18 cellular contexts compared by ENCODE assay signal in the genomic region with DNA sequence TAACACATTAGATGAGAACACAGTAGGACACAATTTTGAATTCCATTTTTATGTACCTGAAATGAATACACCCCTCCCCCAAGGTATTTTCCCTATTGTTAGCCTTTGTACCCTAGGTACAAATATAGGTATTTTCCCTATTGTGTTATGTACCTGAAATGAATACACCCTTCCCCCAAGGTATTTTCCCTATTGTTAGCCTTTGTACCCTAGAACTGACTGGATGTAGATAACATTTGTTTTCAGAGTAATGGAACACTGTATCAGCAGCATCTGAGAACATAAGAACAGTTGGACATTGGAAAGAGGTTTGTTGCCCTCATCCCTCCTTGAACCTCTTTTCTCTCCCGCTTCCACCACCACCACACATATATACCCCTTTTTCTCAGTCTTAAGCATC. TPM values are rescaled to one million over a fixed set of nuclear protein-coding genes. Genes with fewer than 3 reads are reported as not detected.
DNase-seq lines count a peak whose midpoint lies in the region; ATAC-seq, FAIRE-seq and TF ChIP-seq lines count a peak whose summit lies in the region.
"Had no signal": no experiment of that assay in that cellular context is flagged by ENCODE, and none has a peak within 500 bp of the region (broad histone marks: within the 10 kb centered on the region; RNA-seq: fewer than 3 reads in every experiment).

No MANE protein-coding gene starts in this region.

- peaks cover 11% of the 10 kb centered on the region for H3K36me3 ChIP-seq in CD8-positive, alpha-beta T cell (ENCODE audit: insufficient read depth, low read length)
- peaks cover 0 to 12% (median 6%) of the 10 kb centered on the region in 4 donors for H3K36me3 ChIP-seq in liver (ENCODE audit: control insufficient read depth in 4 of 4, insufficient read depth in 3 of 4, low read depth in 1 of 4, low read length in 3 of 4)

- 84% methylated on average over 1 of the region's 1 CpG for WGBS in liver

- no peak overlapping the region for H3K4me3 Mint-ChIP-seq in CD8-positive, alpha-beta T cell
- no peak overlapping the region for H3K4me3 Mint-ChIP-seq in activated naive CD8-positive, alpha-beta T cell treated with anti-CD3 and anti-CD28 coated beads, Interleukin-2, amount 50 U/mL, for 24 hours
- no peak overlapping the region for H3K4me3 Mint-ChIP-seq in Calu3 (ENCODE audit: low read depth, unreplicated experiment)

- H3K27ac ChIP-seq in CD8-positive, alpha-beta T cell (ENCODE audit: low read depth, low read length): no peak overlapping the region
- H3K27ac ChIP-seq in liver (ENCODE audit: low read depth in 1 of 2, low read length in 2 of 2) (no peak overlapping the region), substantia nigra (ENCODE audit: low read depth, low read length, poor library complexity, severe bottlenecking) (no peak overlapping the region)

- BruUV-seq in Calu3 (replicated peaks; lab: Mats Ljungman, UMichigan): no TSS peak

- H3K4me1 Mint-ChIP-seq in CD8-positive, alpha-beta T cell (ENCODE audit: low read depth): no peaks in the 10 kb centered on the region
- peaks cover 7% of the 10 kb centered on the region for H3K4me1 Mint-ChIP-seq in activated naive CD8-positive, alpha-beta T cell treated with anti-CD3 and anti-CD28 coated beads, Interleukin-2, amount 50 U/mL, for 24 hours
- no peaks in the 10 kb centered on the region for H3K4me1 Mint-ChIP-seq in Calu3 (ENCODE audit: low read depth, unreplicated experiment)

- no peak for DNase-seq in CD8-positive, alpha-beta T cell
- no peak for DNase-seq in GM19239 (ENCODE audit: insufficient read length, low spot score)
- no peak for DNase-seq in activated naive CD8-positive, alpha-beta T cell treated with anti-CD3 and anti-CD28 coated beads, Interleukin-2, amount 50 U/mL, for 24 hours
- no peak for DNase-seq in Calu3
- no peak for DNase-seq in hypothalamus (lab: John Stamatoyannopoulos, UW)
- no peak for DNase-seq in activated CD8-positive, alpha-beta memory T cell treated with anti-CD3 and anti-CD28 coated beads, Interleukin-2, amount 50 U/mL, for 4 hours
- no peak for DNase-seq in substantia nigra (lab: John Stamatoyannopoulos, UW)
- DNase-seq: DMS79 treated with DMSO at 0.1 percent for 48 hours, HCEC 1CT, NCI-H1048, NCI-H146, NCI-H2081 treated with DMSO at 0.1 percent for 48 hours, NCI-H345 had no signal

- ATAC-seq in CD8-positive, alpha-beta T cell: no peak
- ATAC-seq in activated naive CD8-positive, alpha-beta T cell treated with anti-CD3 and anti-CD28 coated beads, Interleukin-2, amount 50 U/mL, for 24 hours: no peak
- ATAC-seq: K562 had no signal

- POLR2A ChIA-PET in CD8-positive, alpha-beta T cell (lab: Charles Lee): no interaction called here

- no peaks in the 10 kb centered on the region for H3K27me3 Mint-ChIP-seq in CD8-positive, alpha-beta T cell (ENCODE audit: low read depth)
- H3K27me3 Mint-ChIP-seq in activated naive CD8-positive, alpha-beta T cell treated with anti-CD3 and anti-CD28 coated beads, Interleukin-2, amount 50 U/mL, for 24 hours: no peaks in the 10 kb centered on the region
- H3K27me3 Mint-ChIP-seq in Calu3 (ENCODE audit: unreplicated experiment): no peaks in the 10 kb centered on the region

- intact Hi-C loops in CD8-positive, alpha-beta T cell (cut with DNase I, micrococcal nuclease): no loop called here
- intact Hi-C loops in Calu3 (cut with micrococcal nuclease; ENCODE audit: unreplicated experiment): no loop called here

- H3K27ac Mint-ChIP-seq in CD8-positive, alpha-beta T cell: peak overlapping the region; percentile 60
- H3K27ac Mint-ChIP-seq in activated naive CD8-positive, alpha-beta T cell treated with anti-CD3 and anti-CD28 coated beads, Interleukin-2, amount 50 U/mL, for 24 hours: peak overlapping the region; percentile 16
- H3K27ac Mint-ChIP-seq in Calu3 (ENCODE audit: unreplicated experiment): no peak overlapping the region

- peaks cover 26% of the 10 kb centered on the region for H3K36me3 Mint-ChIP-seq in CD8-positive, alpha-beta T cell
- peaks cover 12% of the 10 kb centered on the region for H3K36me3 Mint-ChIP-seq in activated naive CD8-positive, alpha-beta T cell treated with anti-CD3 and anti-CD28 coated beads, Interleukin-2, amount 50 U/mL, for 24 hours (ENCODE audit: low read depth)
- peaks cover 9% of the 10 kb centered on the region for H3K36me3 Mint-ChIP-seq in Calu3 (ENCODE audit: insufficient read depth, unreplicated experiment)

- no peaks in the 10 kb centered on the region for H3K9me3 ChIP-seq in CD8-positive, alpha-beta T cell (ENCODE audit: low read length)
- H3K9me3 ChIP-seq in liver (ENCODE audit: control insufficient read depth in 4 of 4, low read length in 3 of 4): no peaks in the 10 kb centered on the region

- no peaks in the 10 kb centered on the region for H3K27me3 ChIP-seq in CD8-positive, alpha-beta T cell (ENCODE audit: insufficient read depth, low read length)
- H3K27me3 ChIP-seq in liver (ENCODE audit: control insufficient read depth in 4 of 4, insufficient read depth in 4 of 4, low read length in 3 of 4): no peaks in the 10 kb centered on the region

- no peak overlapping the region for H3K9ac ChIP-seq in liver (ENCODE audit: low read depth in 1 of 2, low read length in 2 of 2)

- peak; percentile 21 for FAIRE-seq in GM19239 (lab: Jason Lieb, UNC)
- FAIRE-seq: G401.6, GM12892, HTR-8/SVneo, K562 had no signal

- no peaks in the 10 kb centered on the region for H3K9me3 Mint-ChIP-seq in CD8-positive, alpha-beta T cell
- H3K9me3 Mint-ChIP-seq in activated naive CD8-positive, alpha-beta T cell treated with anti-CD3 and anti-CD28 coated beads, Interleukin-2, amount 50 U/mL, for 24 hours: no peaks in the 10 kb centered on the region
- peaks cover 4% of the 10 kb centered on the region for H3K9me3 Mint-ChIP-seq in Calu3 (ENCODE audit: low read depth, unreplicated experiment)

- CTCF ChIA-PET in CD8-positive, alpha-beta T cell (lab: Charles Lee): no interaction called here
- CTCF ChIA-PET in Calu3 (lab: Charles Lee): no interaction called here

- H3K4me3 ChIP-seq in CD8-positive, alpha-beta T cell (ENCODE audit: low read depth, low read length): no peak overlapping the region
- H3K4me3 ChIP-seq in liver (ENCODE audit: low read depth in 1 of 3, low read length in 3 of 3): no peak overlapping the region
- H3K4me3 ChIP-seq: K562 had no signal

- TF ChIP-seq RAD21 in liver (IDR thresholded peaks at IDR 0.05): no peak

- no peak for TF ChIP-seq CTCF in CD8-positive, alpha-beta T cell (IDR thresholded peaks at IDR 0.05)
- TF ChIP-seq CTCF in liver (IDR thresholded peaks at IDR 0.05; ENCODE audit: low read depth, low read length, missing input control) (no peak), Calu3 (IDR thresholded peaks at IDR 0.05; ENCODE audit: unreplicated experiment) (no peak)

- H3K4me1 ChIP-seq in CD8-positive, alpha-beta T cell (ENCODE audit: insufficient read depth, low read length): no peaks in the 10 kb centered on the region
- no peaks in the 10 kb centered on the region for H3K4me1 ChIP-seq in liver (ENCODE audit: control insufficient read depth in 4 of 4, insufficient read depth in 4 of 4, low read length in 3 of 4)

TF ChIP-seq in liver, 16 proteins besides CTCF, POLR2A, EP300 and RAD21:
- peak; percentile 7 for TF ChIP-seq SP1 (IDR thresholded peaks at IDR 0.05)
- TF ChIP-seq, protein P1, sequence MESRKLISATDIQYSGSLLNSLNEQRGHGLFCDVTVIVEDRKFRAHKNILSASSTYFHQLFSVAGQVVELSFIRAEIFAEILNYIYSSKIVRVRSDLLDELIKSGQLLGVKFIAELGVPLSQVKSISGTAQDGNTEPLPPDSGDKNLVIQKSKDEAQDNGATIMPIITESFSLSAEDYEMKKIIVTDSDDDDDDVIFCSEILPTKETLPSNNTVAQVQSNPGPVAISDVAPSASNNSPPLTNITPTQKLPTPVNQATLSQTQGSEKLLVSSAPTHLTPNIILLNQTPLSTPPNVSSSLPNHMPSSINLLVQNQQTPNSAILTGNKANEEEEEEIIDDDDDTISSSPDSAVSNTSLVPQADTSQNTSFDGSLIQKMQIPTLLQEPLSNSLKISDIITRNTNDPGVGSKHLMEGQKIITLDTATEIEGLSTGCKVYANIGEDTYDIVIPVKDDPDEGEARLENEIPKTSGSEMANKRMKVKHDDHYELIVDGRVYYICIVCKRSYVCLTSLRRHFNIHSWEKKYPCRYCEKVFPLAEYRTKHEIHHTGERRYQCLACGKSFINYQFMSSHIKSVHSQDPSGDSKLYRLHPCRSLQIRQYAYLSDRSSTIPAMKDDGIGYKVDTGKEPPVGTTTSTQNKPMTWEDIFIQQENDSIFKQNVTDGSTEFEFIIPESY (IDR thresholded peaks at IDR 0.05): no peak
- peak; percentile 38 for TF ChIP-seq HNF4G (IDR thresholded peaks at IDR 0.05)
- peak; percentile 69 to 77 for TF ChIP-seq HNF4A (conservative IDR thresholded peaks at IDR 0.05)
- TF ChIP-seq JUND (IDR thresholded peaks at IDR 0.05): no peak

RNA-seq across cellular contexts. Expression of a gene that starts 37.6 kb away (rescaled TPM):
- total RNA-seq in CD8-positive, alpha-beta T cell: 10 to 100 TPM in 1 of 2 experiments, 1 to 10 TPM in 1; 7.8 to 10.4 TPM
- total RNA-seq in liver (10 to 100 TPM; 24.7 to 32.2 TPM), Calu3 (2022) (68.6 and 74.3 TPM in 2 replicates)
- 10 to 100 TPM; 11.9 to 36.3 TPM for polyA plus RNA-seq in liver
